18 cellular contexts compared by ENCODE assay signal in the genomic region with DNA sequence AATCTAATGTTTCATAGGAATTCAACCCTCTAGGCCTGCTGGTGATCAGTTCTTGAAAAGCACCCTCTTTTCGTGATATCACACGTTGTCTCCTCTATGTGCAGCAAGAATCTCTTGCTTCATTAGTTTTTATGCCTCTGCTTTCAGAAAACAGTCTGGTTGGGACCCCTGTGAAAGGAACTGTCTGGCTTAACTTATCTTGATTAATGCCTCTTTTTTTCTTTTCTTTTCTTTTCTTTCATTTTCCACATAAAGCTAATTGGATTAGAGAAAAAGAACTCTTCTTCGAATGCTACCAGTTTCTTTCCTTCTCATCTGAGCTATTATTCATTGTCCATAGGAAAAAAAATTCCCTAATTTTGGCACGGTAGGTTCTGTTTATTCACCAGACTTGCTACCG. TPM values are rescaled to one million over a fixed set of nuclear protein-coding genes. Genes with fewer than 3 reads are reported as not detected.
A peak's percentile ranks its signal among the peaks of the same experiment; 100 is the strongest.
DNase-seq lines count a peak whose midpoint lies in the region; ATAC-seq, FAIRE-seq and TF ChIP-seq lines count a peak whose summit lies in the region.
"Had no signal": no experiment of that assay in that cellular context is flagged by ENCODE, and none has a peak within 500 bp of the region (broad histone marks: within the 10 kb centered on the region; RNA-seq: fewer than 3 reads in every experiment).

No MANE protein-coding gene starts in this region.

- peaks cover 25% of the 10 kb centered on the region for H3K27me3 Mint-ChIP-seq in CD8-positive, alpha-beta T cell (ENCODE audit: low read depth)
- peaks cover 37 to 58% of the 10 kb centered on the region in 2 donors for H3K27me3 Mint-ChIP-seq in natural killer cell treated with Interleukin-12 subunit alpha and Interleukin-12 subunit beta and Interleukin-15 and Interleukin-18, amount 100 ng/mL, for 72 hours

- TF ChIP-seq EP300 in K562 (IDR thresholded peaks at IDR 0.05; ENCODE audit: low read length): no peak

- no peak overlapping the region for H3K27ac ChIP-seq in CD8-positive, alpha-beta T cell (ENCODE audit: low read depth, low read length)
- no peak overlapping the region; the same call in 2 of the 3 replicates for H3K27ac ChIP-seq in K562 (ENCODE audit: extremely low read depth, low read depth, low read length)

- POLR2A ChIA-PET in CD8-positive, alpha-beta T cell (lab: Charles Lee): no interaction called here
- POLR2A ChIA-PET in K562 (lab: Yijun Ruan, JAX): interaction anchor here (1.0 to 3.6 kb wide), 3 partner anchors 13 to 62 kb away, joined by 3 to 17 read pairs (median 4); no protein-coding TSS in a partner anchor

- no peak for TF ChIP-seq POLR2A in K562 (conservative IDR thresholded peaks at IDR 0.05)

- H3K9me3 Mint-ChIP-seq in CD8-positive, alpha-beta T cell: peaks cover 2% of the 10 kb centered on the region
- H3K9me3 Mint-ChIP-seq in natural killer cell treated with Interleukin-12 subunit alpha and Interleukin-12 subunit beta and Interleukin-15 and Interleukin-18, amount 100 ng/mL, for 72 hours: no peaks in the 10 kb centered on the region

- no peak overlapping the region for H3K4me3 ChIP-seq in CD8-positive, alpha-beta T cell (ENCODE audit: low read depth, low read length)
- H3K4me3 ChIP-seq in HFF-Myc (replicated peaks; ENCODE audit: low read depth, low read length) (peak overlapping the region; percentile 51), K562 (no peak overlapping the region)

- in situ Hi-C loops in K562 (cut with MboI): loop anchor here (5.0 kb wide), 1 partner anchor 37 kb away; no protein-coding TSS in a partner anchor

- intact Hi-C loops in CD8-positive, alpha-beta T cell (cut with DNase I, micrococcal nuclease): loop anchor here (5.0 to 10.0 kb wide), 3 partner anchors 1079 to 1809 kb away; no protein-coding TSS in a partner anchor
- intact Hi-C loops in K562 (cut with micrococcal nuclease): loop anchor here (5.0 to 10.0 kb wide), 2 partner anchors 122 to 299 kb away; no protein-coding TSS in a partner anchor

- H3K4me3 Mint-ChIP-seq in CD8-positive, alpha-beta T cell: peak overlapping the region; percentile 26
- H3K4me3 Mint-ChIP-seq in natural killer cell treated with Interleukin-12 subunit alpha and Interleukin-12 subunit beta and Interleukin-15 and Interleukin-18, amount 100 ng/mL, for 72 hours: peak overlapping the region; percentile 90

- CTCF ChIA-PET in CD8-positive, alpha-beta T cell (lab: Charles Lee): interaction anchor here (2.1 to 5.9 kb wide), 2 partner anchors 32 to 146 kb away, joined by 9 to 44 read pairs; no protein-coding TSS in a partner anchor
- CTCF ChIA-PET in K562 (lab: Yijun Ruan, JAX; ENCODE audit: low intra/inter-chr PET ratio): interaction anchor here (0.7 kb wide), 1 partner anchor 109 kb away, joined by 3 read pairs; no protein-coding TSS in a partner anchor

- H3K27ac Mint-ChIP-seq in CD8-positive, alpha-beta T cell: no peak overlapping the region
- peak overlapping the region; percentile 96 to 99 for H3K27ac Mint-ChIP-seq in natural killer cell treated with Interleukin-12 subunit alpha and Interleukin-12 subunit beta and Interleukin-15 and Interleukin-18, amount 100 ng/mL, for 72 hours

- H4K20me1 ChIP-seq in K562 (replicated peaks; ENCODE audit: control insufficient read depth, insufficient read depth, low read length): no peaks in the 10 kb centered on the region
- H4K20me1 ChIP-seq: BLaER1 treated with 17β-estradiol and CSF1 and Interleukin-3, amounts not matched to agents 10 nM and 100 nM had no signal

- peaks cover 22% of the 10 kb centered on the region for H3K4me1 ChIP-seq in CD8-positive, alpha-beta T cell (ENCODE audit: insufficient read depth, low read length)
- H3K4me1 ChIP-seq in K562 (replicated peaks in 1 of 2; ENCODE audit: control insufficient read depth in 2 of 2, insufficient read depth in 2 of 2, low read length in 2 of 2): peaks cover 13 to 16% of the 10 kb centered on the region in 2 experiments

- H3K4me1 Mint-ChIP-seq in CD8-positive, alpha-beta T cell (ENCODE audit: low read depth): peaks cover 58% of the 10 kb centered on the region
- H3K4me1 Mint-ChIP-seq in natural killer cell treated with Interleukin-12 subunit alpha and Interleukin-12 subunit beta and Interleukin-15 and Interleukin-18, amount 100 ng/mL, for 72 hours (ENCODE audit: low read depth in 2 of 2): peaks cover 46 to 47% of the 10 kb centered on the region in 2 donors

- WGBS in K562 (ENCODE audit: insufficient coverage, low coverage, missing lambda C conversion rate): 80% methylated on average over 5 of the region's 5 CpGs

- no peak for TF ChIP-seq RAD21 in K562 (CRISPR knock-in tag; conservative IDR thresholded peaks at IDR 0.05 in 1 of 2, IDR thresholded peaks at IDR 0.05 in 1 of 2)

- no peak for ATAC-seq in CD8-positive, alpha-beta T cell
- no peak for ATAC-seq in K562
- ATAC-seq in natural killer cell treated with Interleukin-12 subunit alpha and Interleukin-12 subunit beta and Interleukin-15 and Interleukin-18, amount 100 ng/mL, for 72 hours: no peak
- ATAC-seq: sciatic nerve had no signal

- no peak overlapping the region for H3K4me2 ChIP-seq in K562 (ENCODE audit: insufficient read depth, low read length)

- no peaks in the 10 kb centered on the region for H3K79me2 ChIP-seq in K562 (ENCODE audit: control insufficient read depth, insufficient read depth, low read length)

- BruUV-seq in K562 (replicated peaks; lab: Mats Ljungman, UMichigan): no TSS peak

- no peak for FAIRE-seq in K562 (lab: Jason Lieb, UNC)
- FAIRE-seq: endothelial cell of umbilical vein had no signal

- no peak for TF ChIP-seq CTCF in CD8-positive, alpha-beta T cell (IDR thresholded peaks at IDR 0.05)
- no peak for TF ChIP-seq CTCF in HFF-Myc (IDR thresholded peaks at IDR 0.05; ENCODE audit: low read depth, low read length, missing control alignments)
- TF ChIP-seq CTCF in K562 (IDR thresholded peaks at IDR 0.05 in 2 of 3, conservative IDR thresholded peaks at IDR 0.05 in 1 of 3; ENCODE audit: insufficient read depth in 2 of 3, low read depth in 1 of 3, low read length in 3 of 3): no peak

- peaks cover 4% of the 10 kb centered on the region for H3K36me3 Mint-ChIP-seq in CD8-positive, alpha-beta T cell
- peaks cover 4% of the 10 kb centered on the region for H3K36me3 Mint-ChIP-seq in natural killer cell treated with Interleukin-12 subunit alpha and Interleukin-12 subunit beta and Interleukin-15 and Interleukin-18, amount 100 ng/mL, for 72 hours

- peak overlapping the region; percentile 92 for H2AFZ ChIP-seq in K562 (ENCODE audit: low read depth, low read length)

- H3K9ac ChIP-seq in K562 (ENCODE audit: insufficient read depth in 1 of 2, low read depth in 2 of 2, low read length in 2 of 2): peak overlapping the region in 1 of 2 experiments; percentile 99; a peak in 1 of 4 replicates

- no peaks in the 10 kb centered on the region for H3K36me3 ChIP-seq in CD8-positive, alpha-beta T cell (ENCODE audit: insufficient read depth, low read length)
- no peaks in the 10 kb centered on the region for H3K36me3 ChIP-seq in K562 (ENCODE audit: control insufficient read depth, insufficient read depth, low read length)
- H3K36me3 ChIP-seq: BLaER1 treated with 17β-estradiol and CSF1 and Interleukin-3, amounts not matched to agents 10 nM and 100 nM had no signal

- no peaks in the 10 kb centered on the region for H3K27me3 ChIP-seq in CD8-positive, alpha-beta T cell (ENCODE audit: insufficient read depth, low read length)
- H3K27me3 ChIP-seq in K562 (ENCODE audit: control insufficient read depth in 2 of 2, insufficient read depth in 2 of 2, low read length in 2 of 2): no peaks in the 10 kb centered on the region

- H3K9me1 ChIP-seq in K562 (ENCODE audit: control insufficient read depth, insufficient read depth, low read length): no peaks in the 10 kb centered on the region

- no peak for DNase-seq in CD8-positive, alpha-beta T cell
- no peak for DNase-seq in HFF-Myc (ENCODE audit: extremely low read depth, low read depth)
- DNase-seq in K562 (ENCODE audit: extremely low read depth in 1 of 4, low spot score in 3 of 4): no peak
- DNase-seq in natural killer cell treated with Interleukin-12 subunit alpha and Interleukin-12 subunit beta and Interleukin-15 and Interleukin-18, amount 100 ng/mL, for 72 hours (ENCODE audit: low spot score): no peak
- DNase-seq in activated CD4-positive, CD25-positive, alpha-beta regulatory T cell (lab: John Stamatoyannopoulos, UW): no peak
- DNase-seq in NCI-H2171 (lab: John Stamatoyannopoulos, UW): no peak
- no peak for DNase-seq in D341Med (ENCODE audit: low spot score)
- DNase-seq: activated CD4-positive, alpha-beta T cell treated with anti-CD3 and anti-CD28 coated beads, Interleukin-2, amount 50 U/mL, for 48 hours; activated T-cell treated with anti-CD3 and anti-CD28 coated beads, Interleukin-2, amount 50 U/mL, for 48 hours; HCEC 1CT; NCI-H1048; NK-92 treated with Interleukin-12 subunit alpha and Interleukin-12 subunit beta, amount 100 ng/mL, for 24 hours; occipital lobe; SIG-M5; stimulated activated CD4-positive, alpha-beta T cell treated with anti-CD3 and anti-CD28 coated beads, Interleukin-2, amount 100 ng/mL, for 48 hours had no signal

- H3K9me3 ChIP-seq in CD8-positive, alpha-beta T cell (ENCODE audit: low read length): no peaks in the 10 kb centered on the region
- no peaks in the 10 kb centered on the region; the same call in none of the 2 replicates for H3K9me3 ChIP-seq in K562 (replicated peaks; ENCODE audit: control insufficient read depth, insufficient read depth, low read depth, low read length)

TF ChIP-seq in K562, 482 proteins besides CTCF, POLR2A, EP300 and RAD21 (continues in another document):
- TF ChIP-seq MTA2 (IDR thresholded peaks at IDR 0.05; ENCODE audit: low read depth): no peak

RNA-seq across cellular contexts. Expression of a gene that starts 21.3 kb away (rescaled TPM):
- total RNA-seq in CD8-positive, alpha-beta T cell: not detected
- total RNA-seq in K562 (2011; cell fraction: chromatin; rRNA removed; ENCODE audit: low replicate concordance): 7.3 and 15.9 TPM in 2 replicates
- 5.4 and 5.5 TPM in 2 replicates for total RNA-seq in K562 (2011; cell fraction: nucleolus; rRNA removed)
- total RNA-seq in K562 (2011; cell fraction: nucleoplasm; rRNA removed): 6.9 and 7.6 TPM in 2 replicates
- total RNA-seq in K562 (2014; rRNA removed): 5.6 and 6.3 TPM in 2 replicates
- 8.3 and 9.5 TPM in 2 replicates for total RNA-seq in K562 (2014; rRNA removed; fragmentation: Illumina TruSeq; extraction: Trizol)
- total RNA-seq in K562 (2015; rRNA removed; fragmentation: Illumina TruSeq; extraction: Trizol): 7.4 and 8.2 TPM in 2 replicates
- 6.5 and 7.5 TPM in 2 replicates for total RNA-seq in K562 (2021)
- polyA plus RNA-seq in K562 (2011; rRNA removed): 7.5 and 9.3 TPM in 2 replicates
- polyA plus RNA-seq in K562 (2011; cell fraction: cytosol; rRNA removed): 1.7 and 3.6 TPM in 2 replicates
- polyA plus RNA-seq in K562 (2011; cell fraction: nucleus; rRNA removed): 17.8 and 23.0 TPM in 2 replicates
- polyA plus RNA-seq in K562 (2012): 4.8 and 9.8 TPM in 2 replicates
- 6.5 and 7.5 TPM in 2 replicates for polyA plus RNA-seq in K562 (2014; fragmentation: Illumina TruSeq; extraction: Trizol)
- polyA plus RNA-seq in K562 (2014; fragmentation: Nextera tagmentation; extraction: Ambion mirVana): 10 to 100 TPM in 1 of 2 experiments, 1 to 10 TPM in 1; 5.1 to 10.0 TPM
- polyA plus RNA-seq in K562 (2014; rRNA removed): 7.5 and 8.3 TPM in 2 replicates
- polyA minus RNA-seq in K562 (2011; rRNA and poly(A)+ RNA removed): 7.8 and 11.1 TPM in 2 replicates
- polyA minus RNA-seq in K562 (2011; cell fraction: cytosol; rRNA and poly(A)+ RNA removed): 2.1 and 2.3 TPM in 2 replicates
- polyA minus RNA-seq in K562 (2011; cell fraction: nucleus; rRNA and poly(A)+ RNA removed): 3.1 and 7.7 TPM in 2 replicates
- under 1 TPM; 0.19 to 0.28 TPM for total RNA-seq in natural killer cell treated with Interleukin-12 subunit alpha and Interleukin-12 subunit beta and Interleukin-15 and Interleukin-18, amount 100 ng/mL, for 72 hours

Comparison
In these comparisons a context has a peak if more than half of its experiments do, and no peak if none do; other contexts are left out.
1. RNA of a gene that starts 21.3 kb away (total RNA-seq): 5.4 to 15.9 TPM in K562; 0.19 to 0.28 TPM in natural killer cell treated with Interleukin-12 subunit alpha and Interleukin-12 subunit beta and Interleukin-15 and Interleukin-18, amount 100 ng/mL, for 72 hours and not detected in CD8-positive, alpha-beta T cell; every median in the first group is over 4 times any median in the second.